Comparison of ENCODE assay signal across 2 cellular contexts in the genomic region with DNA sequence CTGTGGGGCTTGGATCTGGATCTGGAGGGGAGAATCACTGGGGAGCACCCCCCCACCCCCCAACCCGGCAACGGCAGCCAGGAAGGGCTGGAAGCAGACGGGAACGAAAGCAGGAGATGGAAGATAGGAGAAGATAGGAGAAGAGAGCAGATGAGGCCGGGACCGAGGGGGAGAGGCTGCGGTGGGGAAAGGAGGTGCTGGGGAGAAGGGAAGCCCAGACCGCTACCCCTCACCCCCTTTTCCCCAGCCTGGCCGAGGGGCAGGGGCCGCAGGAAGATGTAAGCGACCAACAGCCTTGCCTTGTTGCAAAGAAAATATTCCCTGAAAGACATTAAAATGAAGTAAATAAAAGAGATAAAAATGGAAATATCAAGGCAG.
TF ChIP-seq lines count a peak whose summit lies in the region.

No MANE protein-coding gene starts in this region.

TF ChIP-seq in GM23338, 12 proteins besides CTCF, POLR2A, EP300 and RAD21 (continued from another document):
- TF ChIP-seq REST (IDR thresholded peaks at IDR 0.05; ENCODE audit: unreplicated experiment), result no peak
- TF ChIP-seq ETS1 (IDR thresholded peaks at IDR 0.05), result no peak
- TF ChIP-seq EZH2phosphoT487 (IDR thresholded peaks at IDR 0.05; ENCODE audit: unreplicated experiment), result no peak
- TF ChIP-seq JUNB (IDR thresholded peaks at IDR 0.05; ENCODE audit: unreplicated experiment), result no peak

TF ChIP-seq in neural cell, 6 proteins besides CTCF, POLR2A, EP300 and RAD21 (continued from another document):
- TF ChIP-seq REST (IDR thresholded peaks at IDR 0.05; ENCODE audit: borderline replicate concordance) (no peak), EZH2 (IDR thresholded peaks at IDR 0.05; ENCODE audit: borderline replicate concordance, insufficient read depth, low read length, poor library complexity, severe bottlenecking) (no peak), TAF1 (IDR thresholded peaks at IDR 0.05; ENCODE audit: low read depth) (no peak)
